ENCODE assay signal across 8 cellular contexts in genomic region chr4:82372502-82372873, GRCh38. TPM values are rescaled to one million over a fixed set of nuclear protein-coding genes. Genes with fewer than 3 reads are reported as not detected.
DNase-seq lines count a peak whose midpoint lies in the region; ATAC-seq and TF ChIP-seq lines count a peak whose summit lies in the region.

No MANE protein-coding gene starts in this region.

- H3K9me3 Mint-ChIP-seq in CD8-positive, alpha-beta T cell, result no peaks in the 10 kb centered on the region

- peaks cover 48% of the 10 kb centered on the region for H3K4me1 ChIP-seq in CD8-positive, alpha-beta T cell (ENCODE audit: insufficient read depth, low read length)
- peaks cover 0 to 19% of the 10 kb centered on the region in 2 donors for H3K4me1 ChIP-seq in breast epithelium

- POLR2A ChIA-PET in CD8-positive, alpha-beta T cell (lab: Charles Lee), result interaction anchor here (1.0 to 4.1 kb wide), 3 partner anchors 12 to 87 kb away, joined by 3 to 38 read pairs (median 4); partner anchors contain the start of gene HNRNPDL

- TF ChIP-seq POLR2A in breast epithelium (IDR thresholded peaks at IDR 0.05), result no peak

- peak in 6 of 7 experiments; percentile 11 to 53 (median 44) for DNase-seq in CD8-positive, alpha-beta T cell
- DNase-seq in HuH-7 (ENCODE audit: low spot score), result peak; percentile 17
- no peak for DNase-seq in T-helper 17 cell
- DNase-seq in breast epithelium (ENCODE audit: low spot score in 2 of 2), result peak in 1 of 2 donors; percentile 30
- DNase-seq in kidney epithelial cell (ENCODE audit: low read depth), result no peak
- peak; percentile 31 to 36 for DNase-seq in stimulated activated CD4-positive, alpha-beta T cell treated with anti-CD3 and anti-CD28 coated beads, Interleukin-15, amount 100 ng/mL, for 48 hours (ENCODE audit: low read depth in 2 of 2)
- no peak for DNase-seq in pons (ENCODE audit: low spot score)

- H3K27ac ChIP-seq in CD8-positive, alpha-beta T cell (ENCODE audit: low read depth, low read length), result peak overlapping the region; percentile 87
- peak overlapping the region; percentile 99 to 100 for H3K27ac ChIP-seq in breast epithelium

- peak overlapping the region; percentile 94 for H3K4me3 ChIP-seq in CD8-positive, alpha-beta T cell (ENCODE audit: low read depth, low read length)
- H3K4me3 ChIP-seq in breast epithelium, result peak overlapping the region; percentile 82 to 98 (median 88)
- peak overlapping the region; percentile 90 for H3K4me3 ChIP-seq in kidney epithelial cell (ENCODE audit: low read depth, low read length)

- TF ChIP-seq CTCF in CD8-positive, alpha-beta T cell (IDR thresholded peaks at IDR 0.05), result no peak
- TF ChIP-seq CTCF in breast epithelium (IDR thresholded peaks at IDR 0.05), result no peak
- no peak for TF ChIP-seq CTCF in kidney epithelial cell (IDR thresholded peaks at IDR 0.05; ENCODE audit: insufficient read depth, low read length, poor library complexity, severe bottlenecking)

- intact Hi-C loops in CD8-positive, alpha-beta T cell (cut with DNase I, micrococcal nuclease), result loop anchor here (1.0 to 10.0 kb wide), 9 partner anchors 12 to 1112 kb away; partner anchors contain the start of genes ABRAXAS1 (in 1 of the 2), COQ2 (in 1 of the 2), LIN54 (in 1 of the 2) and SEC31A (in 1 of the 2)
- intact Hi-C loops in breast epithelium (cut with DNase I; ENCODE audit: low total_unique reads), result no loop called here

- H3K27me3 Mint-ChIP-seq in CD8-positive, alpha-beta T cell (ENCODE audit: low read depth), result no peaks in the 10 kb centered on the region
- no peaks in the 10 kb centered on the region for H3K27me3 Mint-ChIP-seq in T-helper 17 cell

- H3K4me1 Mint-ChIP-seq in CD8-positive, alpha-beta T cell (ENCODE audit: low read depth), result peaks cover 60% of the 10 kb centered on the region
- H3K4me1 Mint-ChIP-seq in T-helper 17 cell, result peaks cover 47% of the 10 kb centered on the region

- peaks cover 66% of the 10 kb centered on the region for H3K36me3 Mint-ChIP-seq in CD8-positive, alpha-beta T cell
- H3K36me3 Mint-ChIP-seq in T-helper 17 cell (ENCODE audit: low read depth), result peaks cover 10% of the 10 kb centered on the region

- CTCF ChIA-PET in CD8-positive, alpha-beta T cell (lab: Charles Lee), result interaction anchor here (0.7 to 3.3 kb wide), 4 partner anchors 12 to 57 kb away, joined by 3 to 19 read pairs (median 4); no protein-coding TSS in a partner anchor

- H3K4me3 Mint-ChIP-seq in CD8-positive, alpha-beta T cell, result peak overlapping the region; percentile 100
- peak overlapping the region; percentile 98 for H3K4me3 Mint-ChIP-seq in T-helper 17 cell

- H3K36me3 ChIP-seq in CD8-positive, alpha-beta T cell (ENCODE audit: insufficient read depth, low read length), result no peaks in the 10 kb centered on the region
- H3K36me3 ChIP-seq in breast epithelium (no peaks in the 10 kb centered on the region), kidney epithelial cell (ENCODE audit: control insufficient read depth, insufficient read depth, low read length) (no peaks in the 10 kb centered on the region)

- H3K27me3 ChIP-seq in CD8-positive, alpha-beta T cell (ENCODE audit: insufficient read depth, low read length), result no peaks in the 10 kb centered on the region
- H3K27me3 ChIP-seq in breast epithelium (no peaks in the 10 kb centered on the region), kidney epithelial cell (ENCODE audit: control insufficient read depth, insufficient read depth, low read length) (no peaks in the 10 kb centered on the region)

- H3K9me3 ChIP-seq in CD8-positive, alpha-beta T cell (ENCODE audit: low read length), result no peaks in the 10 kb centered on the region
- H3K9me3 ChIP-seq in T-helper 17 cell (ENCODE audit: control insufficient read depth, low read length, poor library complexity, severe bottlenecking) (no peaks in the 10 kb centered on the region), breast epithelium (no peaks in the 10 kb centered on the region)

- peak overlapping the region; percentile 100 for H3K27ac Mint-ChIP-seq in CD8-positive, alpha-beta T cell
- H3K27ac Mint-ChIP-seq in T-helper 17 cell, result peak overlapping the region; percentile 99

- no peak for ATAC-seq in CD8-positive, alpha-beta T cell
- ATAC-seq in T-helper 17 cell (no peak), HG02938 (IDR thresholded peaks at IDR 0.05; ENCODE audit: unreplicated experiment) (no peak)

RNA-seq across cellular contexts. Expression of gene HNRNPD, which starts 1.3 kb away (rescaled TPM):
- 100 to 1,000 TPM; 245 to 248 TPM for total RNA-seq in CD8-positive, alpha-beta T cell
- total RNA-seq in T-helper 17 cell, result 100 to 1,000 TPM; 212 to 226 TPM
- total RNA-seq in breast epithelium, result 100 to 1,000 TPM in 2 of 3 donors, 10 to 100 TPM in 1; 85.1 to 130 (median 122) TPM
- total RNA-seq in kidney epithelial cell, result 62.8 and 65.5 TPM in 2 replicates

RNA-seq across cellular contexts. Expression of gene HNRNPDL, which starts 57.8 kb away (rescaled TPM):
- total RNA-seq in CD8-positive, alpha-beta T cell, result 100 to 1,000 TPM; 490 to 494 TPM
- total RNA-seq in T-helper 17 cell (100 to 1,000 TPM; 339 to 360 TPM), breast epithelium (100 to 1,000 TPM; 116 to 253 (median 211) TPM), kidney epithelial cell (161 and 185 TPM in 2 replicates)

RNA-seq across cellular contexts. Expression of gene ENOPH1, which starts 57.9 kb away (rescaled TPM):
- 10 to 100 TPM; 21.4 to 21.8 TPM for total RNA-seq in CD8-positive, alpha-beta T cell
- total RNA-seq in T-helper 17 cell (10 to 100 TPM; 18.3 to 22.4 TPM), breast epithelium (10 to 100 TPM; 19.2 to 30.8 (median 29.7) TPM), kidney epithelial cell (55.3 and 56.3 TPM in 2 replicates)

Comparison
In these comparisons a context has a peak if more than half of its experiments do, and no peak if none do; other contexts are left out.
1. DNase-seq: peak in CD8-positive, alpha-beta T cell (6 of 7), HuH-7 (single experiment) and stimulated activated CD4-positive, alpha-beta T cell treated with anti-CD3 and anti-CD28 coated beads, Interleukin-15, amount 100 ng/mL, for 48 hours (2 of 2); none in T-helper 17 cell (0 of 3), kidney epithelial cell (single experiment) and pons (single experiment).
2. Peak in every context shown above with its lines, with median percentiles within 50 percentile points of each other: H3K4me3 ChIP-seq.